Comparison of ENCODE assay signal across 28 cellular contexts in genomic region chr1:240843798-240844197, GRCh38.
"Had no signal": no experiment of that assay in that cellular context is flagged by ENCODE, and none has a peak within 500 bp of the region (broad histone marks: within the 10 kb centered on the region; RNA-seq: fewer than 3 reads in every experiment).

No MANE protein-coding gene starts in this region.

- DNase-seq: activated CD4-positive, alpha-beta memory T cell treated with anti-CD3 and anti-CD28 coated beads for 36 hours; activated CD4-positive, alpha-beta T cell treated with anti-CD3 and anti-CD28 coated beads, Interleukin-2, amount 10 ng/mL, durations not matched to agents 24 days and 14 days; activated CD4-positive, CD25-positive, alpha-beta regulatory T cell treated with anti-CD3 and anti-CD28 coated beads, Interleukin-2, amount 50 U/mL, for 72 hours; activated CD8-positive, alpha-beta memory T cell treated with anti-CD3 and anti-CD28 coated beads, Interleukin-2, amount 50 U/mL, for 4 hours; activated gamma-delta T cell treated with Interleukin-2 at 50 U/mL for 16 hours; activated naive CD4-positive, alpha-beta T cell treated with anti-CD3 and anti-CD28 coated beads, Interleukin-2, amount 50 U/mL, for 16 hours; activated naive CD8-positive, alpha-beta T cell treated with anti-CD3 and anti-CD28 coated beads, Interleukin-2, amount 50 U/mL, for 24 hours; activated T-cell treated with anti-CD3 and anti-CD28 coated beads, Interleukin-2, amount 50 U/mL, for 1 hour; amygdala; central memory CD4-positive, alpha-beta T cell; colonic mucosa; effector memory CD4-positive, alpha-beta T cell; gastrocnemius medialis; glutamatergic neuron; left lung; lower lobe of right lung; mesendoderm; natural killer cell; posterior cingulate gyrus; right cardiac atrium; spleen; stimulated activated naive CD4-positive, alpha-beta T cell treated with Interleukin-2 at 50 U/mL for 16 hours; T1000; testis; transverse colon; WERI-Rb-1 had no signal

- H3K27me3 ChIP-seq: breast epithelium, colonic mucosa, gastrocnemius medialis, left lung, neural progenitor cell, spleen, testis, transverse colon had no signal

- H3K27ac ChIP-seq: breast epithelium, colonic mucosa, gastrocnemius medialis, left lung, lower lobe of right lung, neural progenitor cell, spleen, testis, transverse colon, WERI-Rb-1 had no signal

- H2AFZ ChIP-seq: neural progenitor cell had no signal

- H3K36me3 ChIP-seq: breast epithelium, colonic mucosa, gastrocnemius medialis, left lung, lower lobe of right lung, neural progenitor cell, spleen, transverse colon, WERI-Rb-1 had no signal

- H3K4me3 ChIP-seq: breast epithelium, colonic mucosa, gastrocnemius medialis, left lung, lower lobe of right lung, neural progenitor cell, spleen, testis, transverse colon had no signal

- H3K4me1 ChIP-seq: breast epithelium, colonic mucosa, gastrocnemius medialis, left lung, lower lobe of right lung, neural progenitor cell, spleen, testis, transverse colon had no signal

- H3K9ac ChIP-seq: neural progenitor cell had no signal

- ATAC-seq: activated naive CD8-positive, alpha-beta T cell treated with anti-CD3 and anti-CD28 coated beads, Interleukin-2, amount 50 U/mL, for 24 hours; gastrocnemius medialis; left lung; lower lobe of right lung; natural killer cell; right cardiac atrium had no signal

- H3K9me3 ChIP-seq: breast epithelium, colonic mucosa, gastrocnemius medialis, left lung, lower lobe of right lung, spleen, testis, transverse colon had no signal

- H3K4me2 ChIP-seq: neural progenitor cell had no signal
